ENCODE assay signal across 20 cellular contexts in the genomic region with DNA sequence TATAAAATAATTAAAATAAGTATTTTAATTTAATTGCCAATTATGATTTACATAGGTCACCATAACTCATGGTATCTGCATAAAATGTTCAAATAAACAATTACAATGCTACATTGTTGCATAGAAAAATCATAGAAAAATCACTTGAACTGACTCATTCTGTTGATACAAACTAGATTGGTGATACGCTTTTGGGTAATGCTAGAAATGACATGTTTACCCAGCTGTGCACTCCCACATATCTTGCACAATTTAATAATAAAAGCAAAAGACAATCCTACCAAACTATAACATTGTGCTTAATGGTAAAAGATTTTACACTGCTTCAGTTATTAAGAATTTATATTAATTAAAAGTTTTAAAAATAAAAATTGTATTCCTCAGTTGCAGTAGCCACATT. TPM values are rescaled to one million over a fixed set of nuclear protein-coding genes. Genes with fewer than 3 reads are reported as not detected.
DNase-seq lines count a peak whose midpoint lies in the region; ATAC-seq and TF ChIP-seq lines count a peak whose summit lies in the region.
"Had no signal": no experiment of that assay in that cellular context is flagged by ENCODE, and none has a peak within 500 bp of the region (broad histone marks: within the 10 kb centered on the region; RNA-seq: fewer than 3 reads in every experiment).

No MANE protein-coding gene starts in this region.

- DNase-seq in AG08396 (ENCODE audit: low spot score) (peak; percentile 30), NCI-H226 (peak; percentile 54), cardiac fibroblast (ENCODE audit: low read depth in 2 of 2) (peak; percentile 51 to 82), right lobe of liver (no peak), NOMO-1 treated with dmso at 0.1 percent for 144 hours (lab: John Stamatoyannopoulos, UW; ENCODE audit: unreplicated experiment) (no peak)
- no peak for DNase-seq in stimulated activated naive CD8-positive, alpha-beta T cell treated with anti-CD3 and anti-CD28 coated beads, Interleukin-15, Interleukin-2, amounts not matched to agents 100 U/mL and 50 U/mL, for 24 hours
- DNase-seq: activated CD4-positive, alpha-beta T cell treated with anti-CD3 and anti-CD28 coated beads for 48 hours; activated naive CD8-positive, alpha-beta T cell treated with anti-CD3 and anti-CD28 coated beads, Interleukin-2, amount 50 U/mL, for 24 hours; midbrain; NCI-H1092 treated with DMSO at 0.1 percent for 48 hours; NCI-H345; PC-9; T-helper 17 cell had no signal

- H3K36me3 ChIP-seq in right lobe of liver = no peaks in the 10 kb centered on the region
- H3K36me3 ChIP-seq: gastroesophageal sphincter had no signal

- no peak for TF ChIP-seq POLR2A in right lobe of liver (IDR thresholded peaks at IDR 0.05)

- ATAC-seq in right lobe of liver (peak; percentile 31 to 59 (median 48)), GM19397 (IDR thresholded peaks at IDR 0.05; ENCODE audit: unreplicated experiment) (no peak), HG02938 (IDR thresholded peaks at IDR 0.05; ENCODE audit: unreplicated experiment) (no peak)
- ATAC-seq in stimulated activated naive CD8-positive, alpha-beta T cell treated with anti-CD3 and anti-CD28 coated beads, Interleukin-15, Interleukin-2, amounts not matched to agents 100 U/mL and 50 U/mL, for 24 hours = no peak
- ATAC-seq: activated naive CD8-positive, alpha-beta T cell treated with anti-CD3 and anti-CD28 coated beads, Interleukin-2, amount 50 U/mL, for 24 hours; gastroesophageal sphincter; T-helper 17 cell had no signal

- 0% methylated on average over 1 of the region's 1 CpG for WGBS in right lobe of liver (ENCODE audit: insufficient coverage, low coverage, low lambda C conversion rate, missing lambda C conversion rate)

- peaks cover 0 to 24% (median 7%) of the 10 kb centered on the region in 4 donors for H3K4me1 ChIP-seq in right lobe of liver
- H3K4me1 ChIP-seq: parathyroid adenoma had no signal

- no peak overlapping the region for H3K27ac ChIP-seq in right lobe of liver
- H3K27ac ChIP-seq: BLaER1 treated with 17β-estradiol and CSF1 and Interleukin-3, amounts not matched to agents 10 nM and 100 nM; parathyroid adenoma; PC-9 had no signal

- H3K9me3 ChIP-seq in right lobe of liver = no peaks in the 10 kb centered on the region
- H3K9me3 ChIP-seq: BLaER1 treated with 17β-estradiol and CSF1 and Interleukin-3, amounts not matched to agents 10 nM and 100 nM; gastroesophageal sphincter; tibial nerve had no signal

- no peak for TF ChIP-seq CTCF in cardiac fibroblast (IDR thresholded peaks at IDR 0.05; ENCODE audit: low read depth, low read length)
- TF ChIP-seq CTCF in right lobe of liver (IDR thresholded peaks at IDR 0.05) = no peak

- H3K4me3 ChIP-seq in cardiac fibroblast (replicated peaks in 1 of 2; ENCODE audit: low read depth in 2 of 2, low read length in 2 of 2) = no peak overlapping the region
- H3K4me3 ChIP-seq in right lobe of liver = no peak overlapping the region
- H3K4me3 ChIP-seq: BLaER1 treated with 17β-estradiol and CSF1 and Interleukin-3, amounts not matched to agents 10 nM and 100 nM; gastroesophageal sphincter; PC-9; tibial nerve had no signal

- H3K27me3 ChIP-seq in right lobe of liver = no peaks in the 10 kb centered on the region
- H3K27me3 ChIP-seq: BLaER1 treated with 17β-estradiol and CSF1 and Interleukin-3, amounts not matched to agents 10 nM and 100 nM; gastroesophageal sphincter; tibial nerve had no signal

- intact Hi-C loops in right lobe of liver (cut with DNase I) = no loop called here

RNA-seq across cellular contexts. Expression of a gene that starts 45.8 kb away (rescaled TPM):
- under 1 TPM in 4 of 6 experiments, not detected in 2; 0.26 to 0.56 (median 0.44) TPM for total RNA-seq in right lobe of liver
- total RNA-seq: Daoy had no signal

RNA-seq across cellular contexts. Expression of a gene that starts 47.0 kb away (rescaled TPM):
- 10 to 100 TPM; 21.9 to 33.8 (median 24.8) TPM for total RNA-seq in right lobe of liver

Comparison
In these comparisons a context has a peak if more than half of its experiments do, and no peak if none do; other contexts are left out.
1. DNase-seq: peak in AG08396 (single experiment), NCI-H226 (single experiment) and cardiac fibroblast (2 of 2); none in right lobe of liver (0 of 3), stimulated activated naive CD8-positive, alpha-beta T cell treated with anti-CD3 and anti-CD28 coated beads, Interleukin-15, Interleukin-2, amounts not matched to agents 100 U/mL and 50 U/mL, for 24 hours (single experiment) and NOMO-1 treated with dmso at 0.1 percent for 144 hours (single experiment).
2. ATAC-seq: peak in right lobe of liver (4 of 4); none in GM19397 (single experiment), stimulated activated naive CD8-positive, alpha-beta T cell treated with anti-CD3 and anti-CD28 coated beads, Interleukin-15, Interleukin-2, amounts not matched to agents 100 U/mL and 50 U/mL, for 24 hours (single experiment) and HG02938 (single experiment).